8 cellular contexts compared by ENCODE assay signal in genomic region chr1:27044613-27045091, GRCh38. TPM values are rescaled to one million over a fixed set of nuclear protein-coding genes. Genes with fewer than 3 reads are reported as not detected.
DNase-seq lines count a peak whose midpoint lies in the region; ATAC-seq and TF ChIP-seq lines count a peak whose summit lies in the region.

No MANE protein-coding gene starts in this region.

- H3K36me3 Mint-ChIP-seq in activated CD8-positive, alpha-beta T cell treated with anti-CD3 and anti-CD28 coated beads for 36 hours (ENCODE audit: low read depth) = no peaks in the 10 kb centered on the region

- peaks cover 15% of the 10 kb centered on the region for H3K4me1 Mint-ChIP-seq in activated CD8-positive, alpha-beta T cell treated with anti-CD3 and anti-CD28 coated beads for 36 hours (ENCODE audit: low read depth)

- H3K27me3 ChIP-seq in effector memory CD4-positive, alpha-beta T cell (replicated peaks; ENCODE audit: control insufficient read depth, insufficient read depth, low read length, poor library complexity, severe bottlenecking) = no peaks in the 10 kb centered on the region

- DNase-seq in DMS79 (lab: John Stamatoyannopoulos, UW) = peak; percentile 69
- peak; percentile 44 for DNase-seq in NCI-H774 (lab: John Stamatoyannopoulos, UW)
- DNase-seq in activated CD8-positive, alpha-beta T cell treated with anti-CD3 and anti-CD28 coated beads for 36 hours = peak; percentile 94
- peak; percentile 70 to 82 (median 72) for DNase-seq in effector memory CD4-positive, alpha-beta T cell
- DNase-seq in mesenteric fat pad (ENCODE audit: low spot score) = peak; percentile 92
- DNase-seq in stimulated activated CD8-positive, alpha-beta memory T cell treated with anti-CD3 and anti-CD28 coated beads, Interleukin-15, amount 100 ng/mL, for 48 hours (ENCODE audit: low read depth in 2 of 2) = peak; percentile 66 to 69

- CTCF ChIA-PET in activated CD8-positive, alpha-beta T cell treated with anti-CD3 and anti-CD28 coated beads for 36 hours (lab: Charles Lee) = interaction anchor here (0.5 to 6.6 kb wide), 50 partner anchors 9 to 359 kb away, joined by 3 to 307 read pairs (median 5); partner anchors contain the start of genes GPATCH3, SLC9A1 and TRNP1

- no peaks in the 10 kb centered on the region for H3K9me3 ChIP-seq in effector memory CD4-positive, alpha-beta T cell (ENCODE audit: control insufficient read depth, low read length)

- H3K4me3 ChIP-seq in effector memory CD4-positive, alpha-beta T cell (ENCODE audit: insufficient read depth, low read depth, low read length, poor library complexity, severe bottlenecking) = peak overlapping the region; percentile 32

- H3K36me3 ChIP-seq in effector memory CD4-positive, alpha-beta T cell (ENCODE audit: control insufficient read depth, insufficient read depth, low read length) = no peaks in the 10 kb centered on the region

- intact Hi-C loops in activated CD8-positive, alpha-beta T cell treated with anti-CD3 and anti-CD28 coated beads for 36 hours (cut with micrococcal nuclease) = loop anchor here (1.0 to 10.0 kb wide), 2 partner anchors 53 to 240 kb away; no protein-coding TSS in a partner anchor

- peak overlapping the region; percentile 39 for H3K4me3 Mint-ChIP-seq in activated CD8-positive, alpha-beta T cell treated with anti-CD3 and anti-CD28 coated beads for 36 hours

- POLR2A ChIA-PET in activated CD8-positive, alpha-beta T cell treated with anti-CD3 and anti-CD28 coated beads for 36 hours (lab: Charles Lee) = interaction anchor here (0.9 to 1.9 kb wide), 4 partner anchors 53 to 256 kb away, joined by 3 to 8 read pairs (median 4); no protein-coding TSS in a partner anchor

- no peaks in the 10 kb centered on the region for H3K27me3 Mint-ChIP-seq in activated CD8-positive, alpha-beta T cell treated with anti-CD3 and anti-CD28 coated beads for 36 hours

- no peak overlapping the region for H3K27ac ChIP-seq in effector memory CD4-positive, alpha-beta T cell (ENCODE audit: insufficient read depth, low read length, poor library complexity, severe bottlenecking)

- no peak overlapping the region for H3K27ac Mint-ChIP-seq in activated CD8-positive, alpha-beta T cell treated with anti-CD3 and anti-CD28 coated beads for 36 hours

- no peaks in the 10 kb centered on the region for H3K9me3 Mint-ChIP-seq in activated CD8-positive, alpha-beta T cell treated with anti-CD3 and anti-CD28 coated beads for 36 hours

- peak; percentile 92 for TF ChIP-seq CTCF in activated CD8-positive, alpha-beta T cell treated with anti-CD3 and anti-CD28 coated beads for 36 hours (IDR thresholded peaks at IDR 0.05)

- peaks cover 9% of the 10 kb centered on the region for H3K4me1 ChIP-seq in effector memory CD4-positive, alpha-beta T cell (ENCODE audit: control insufficient read depth, insufficient read depth, low read length, poor library complexity, severe bottlenecking)

- ATAC-seq in HG03175 (IDR thresholded peaks at IDR 0.05; ENCODE audit: unreplicated experiment) (peak; percentile 58), GM19467 (IDR thresholded peaks at IDR 0.05; ENCODE audit: unreplicated experiment) (no peak)
- ATAC-seq in activated CD8-positive, alpha-beta T cell treated with anti-CD3 and anti-CD28 coated beads for 36 hours = peak; percentile 96

RNA-seq across cellular contexts. Expression of gene TENT5B, which starts 32.0 kb away (rescaled TPM):
- not detected for total RNA-seq in activated CD8-positive, alpha-beta T cell treated with anti-CD3 and anti-CD28 coated beads for 36 hours
- 3.3 TPM for total RNA-seq in mesenteric fat pad

RNA-seq across cellular contexts. Expression of gene TRNP1, which starts 51.2 kb away (rescaled TPM):
- total RNA-seq in activated CD8-positive, alpha-beta T cell treated with anti-CD3 and anti-CD28 coated beads for 36 hours = under 1 TPM; 0.16 to 0.38 TPM
- 1.7 TPM for total RNA-seq in mesenteric fat pad

Comparison
In these comparisons a context has a peak if more than half of its experiments do, and no peak if none do; other contexts are left out.
1. DNase-seq: peak in every context shown above with its lines; median percentile 94 in activated CD8-positive, alpha-beta T cell treated with anti-CD3 and anti-CD28 coated beads for 36 hours; 92 in mesenteric fat pad; 72 in effector memory CD4-positive, alpha-beta T cell; 69 in DMS79; 68 in stimulated activated CD8-positive, alpha-beta memory T cell treated with anti-CD3 and anti-CD28 coated beads, Interleukin-15, amount 100 ng/mL, for 48 hours; 44 in NCI-H774.